Comparison of ENCODE assay signal across 1 cellular context in genomic region chr21:33024278-33025103, GRCh38.
A peak's percentile ranks its signal among the peaks of the same experiment; 100 is the strongest.
TF ChIP-seq lines count a peak whose summit lies in the region.

No MANE protein-coding gene starts in this region.

TF ChIP-seq in H1, 55 proteins besides CTCF, POLR2A, EP300 and RAD21:
- TF ChIP-seq RFX5 (IDR thresholded peaks at IDR 0.05; ENCODE audit: borderline replicate concordance, low read depth, low read length) (no peak), CTBP2 (IDR thresholded peaks at IDR 0.05; ENCODE audit: borderline replicate concordance, insufficient read depth, insufficient read length, low read length) (no peak), RNF2 (IDR thresholded peaks at IDR 0.05; ENCODE audit: borderline replicate concordance, low read depth, low read length, missing control alignments, poor library complexity, severe bottlenecking) (peak; percentile 78), CREB1 (IDR thresholded peaks at IDR 0.05) (no peak), POU5F1 (IDR thresholded peaks at IDR 0.05; ENCODE audit: low read depth, low read length) (no peak), TBP (IDR thresholded peaks at IDR 0.05; ENCODE audit: low read depth, low read length) (no peak), RBBP5 (IDR thresholded peaks at IDR 0.05; ENCODE audit: borderline replicate concordance, low read depth, low read length) (no peak), EGR1 (IDR thresholded peaks at IDR 0.05; ENCODE audit: borderline replicate concordance, low read depth, low read length) (no peak), EZH2 (IDR thresholded peaks at IDR 0.05; ENCODE audit: low read depth, low read length, severe bottlenecking) (peak; percentile 76), CHD1 (IDR thresholded peaks at IDR 0.05; ENCODE audit: low read depth, low read length) (no peak), SUZ12 (IDR thresholded peaks at IDR 0.05; ENCODE audit: low read length) (peak; percentile 80), TCF12 (IDR thresholded peaks at IDR 0.05; ENCODE audit: low read depth, low read length) (no peak)
- TF ChIP-seq, protein P1, sequence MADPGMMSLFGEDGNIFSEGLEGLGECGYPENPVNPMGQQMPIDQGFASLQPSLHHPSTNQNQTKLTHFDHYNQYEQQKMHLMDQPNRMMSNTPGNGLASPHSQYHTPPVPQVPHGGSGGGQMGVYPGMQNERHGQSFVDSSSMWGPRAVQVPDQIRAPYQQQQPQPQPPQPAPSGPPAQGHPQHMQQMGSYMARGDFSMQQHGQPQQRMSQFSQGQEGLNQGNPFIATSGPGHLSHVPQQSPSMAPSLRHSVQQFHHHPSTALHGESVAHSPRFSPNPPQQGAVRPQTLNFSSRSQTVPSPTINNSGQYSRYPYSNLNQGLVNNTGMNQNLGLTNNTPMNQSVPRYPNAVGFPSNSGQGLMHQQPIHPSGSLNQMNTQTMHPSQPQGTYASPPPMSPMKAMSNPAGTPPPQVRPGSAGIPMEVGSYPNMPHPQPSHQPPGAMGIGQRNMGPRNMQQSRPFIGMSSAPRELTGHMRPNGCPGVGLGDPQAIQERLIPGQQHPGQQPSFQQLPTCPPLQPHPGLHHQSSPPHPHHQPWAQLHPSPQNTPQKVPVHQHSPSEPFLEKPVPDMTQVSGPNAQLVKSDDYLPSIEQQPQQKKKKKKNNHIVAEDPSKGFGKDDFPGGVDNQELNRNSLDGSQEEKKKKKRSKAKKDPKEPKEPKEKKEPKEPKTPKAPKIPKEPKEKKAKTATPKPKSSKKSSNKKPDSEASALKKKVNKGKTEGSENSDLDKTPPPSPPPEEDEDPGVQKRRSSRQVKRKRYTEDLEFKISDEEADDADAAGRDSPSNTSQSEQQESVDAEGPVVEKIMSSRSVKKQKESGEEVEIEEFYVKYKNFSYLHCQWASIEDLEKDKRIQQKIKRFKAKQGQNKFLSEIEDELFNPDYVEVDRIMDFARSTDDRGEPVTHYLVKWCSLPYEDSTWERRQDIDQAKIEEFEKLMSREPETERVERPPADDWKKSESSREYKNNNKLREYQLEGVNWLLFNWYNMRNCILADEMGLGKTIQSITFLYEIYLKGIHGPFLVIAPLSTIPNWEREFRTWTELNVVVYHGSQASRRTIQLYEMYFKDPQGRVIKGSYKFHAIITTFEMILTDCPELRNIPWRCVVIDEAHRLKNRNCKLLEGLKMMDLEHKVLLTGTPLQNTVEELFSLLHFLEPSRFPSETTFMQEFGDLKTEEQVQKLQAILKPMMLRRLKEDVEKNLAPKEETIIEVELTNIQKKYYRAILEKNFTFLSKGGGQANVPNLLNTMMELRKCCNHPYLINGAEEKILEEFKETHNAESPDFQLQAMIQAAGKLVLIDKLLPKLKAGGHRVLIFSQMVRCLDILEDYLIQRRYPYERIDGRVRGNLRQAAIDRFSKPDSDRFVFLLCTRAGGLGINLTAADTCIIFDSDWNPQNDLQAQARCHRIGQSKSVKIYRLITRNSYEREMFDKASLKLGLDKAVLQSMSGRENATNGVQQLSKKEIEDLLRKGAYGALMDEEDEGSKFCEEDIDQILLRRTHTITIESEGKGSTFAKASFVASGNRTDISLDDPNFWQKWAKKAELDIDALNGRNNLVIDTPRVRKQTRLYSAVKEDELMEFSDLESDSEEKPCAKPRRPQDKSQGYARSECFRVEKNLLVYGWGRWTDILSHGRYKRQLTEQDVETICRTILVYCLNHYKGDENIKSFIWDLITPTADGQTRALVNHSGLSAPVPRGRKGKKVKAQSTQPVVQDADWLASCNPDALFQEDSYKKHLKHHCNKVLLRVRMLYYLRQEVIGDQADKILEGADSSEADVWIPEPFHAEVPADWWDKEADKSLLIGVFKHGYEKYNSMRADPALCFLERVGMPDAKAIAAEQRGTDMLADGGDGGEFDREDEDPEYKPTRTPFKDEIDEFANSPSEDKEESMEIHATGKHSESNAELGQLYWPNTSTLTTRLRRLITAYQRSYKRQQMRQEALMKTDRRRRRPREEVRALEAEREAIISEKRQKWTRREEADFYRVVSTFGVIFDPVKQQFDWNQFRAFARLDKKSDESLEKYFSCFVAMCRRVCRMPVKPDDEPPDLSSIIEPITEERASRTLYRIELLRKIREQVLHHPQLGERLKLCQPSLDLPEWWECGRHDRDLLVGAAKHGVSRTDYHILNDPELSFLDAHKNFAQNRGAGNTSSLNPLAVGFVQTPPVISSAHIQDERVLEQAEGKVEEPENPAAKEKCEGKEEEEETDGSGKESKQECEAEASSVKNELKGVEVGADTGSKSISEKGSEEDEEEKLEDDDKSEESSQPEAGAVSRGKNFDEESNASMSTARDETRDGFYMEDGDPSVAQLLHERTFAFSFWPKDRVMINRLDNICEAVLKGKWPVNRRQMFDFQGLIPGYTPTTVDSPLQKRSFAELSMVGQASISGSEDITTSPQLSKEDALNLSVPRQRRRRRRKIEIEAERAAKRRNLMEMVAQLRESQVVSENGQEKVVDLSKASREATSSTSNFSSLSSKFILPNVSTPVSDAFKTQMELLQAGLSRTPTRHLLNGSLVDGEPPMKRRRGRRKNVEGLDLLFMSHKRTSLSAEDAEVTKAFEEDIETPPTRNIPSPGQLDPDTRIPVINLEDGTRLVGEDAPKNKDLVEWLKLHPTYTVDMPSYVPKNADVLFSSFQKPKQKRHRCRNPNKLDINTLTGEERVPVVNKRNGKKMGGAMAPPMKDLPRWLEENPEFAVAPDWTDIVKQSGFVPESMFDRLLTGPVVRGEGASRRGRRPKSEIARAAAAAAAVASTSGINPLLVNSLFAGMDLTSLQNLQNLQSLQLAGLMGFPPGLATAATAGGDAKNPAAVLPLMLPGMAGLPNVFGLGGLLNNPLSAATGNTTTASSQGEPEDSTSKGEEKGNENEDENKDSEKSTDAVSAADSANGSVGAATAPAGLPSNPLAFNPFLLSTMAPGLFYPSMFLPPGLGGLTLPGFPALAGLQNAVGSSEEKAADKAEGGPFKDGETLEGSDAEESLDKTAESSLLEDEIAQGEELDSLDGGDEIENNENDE (IDR thresholded peaks at IDR 0.05; ENCODE audit: insufficient replicate concordance, low read length): no peak
